ENCODE assay signal across 1 cellular context in genomic region chrX:68912113-68912980, GRCh38.
TF ChIP-seq lines count a peak whose summit lies in the region.

No MANE protein-coding gene starts in this region.

TF ChIP-seq in H1, 55 proteins besides CTCF, POLR2A, EP300 and RAD21:
- TF ChIP-seq RFX5 (IDR thresholded peaks at IDR 0.05; ENCODE audit: borderline replicate concordance, low read depth, low read length) (no peak), ZNF274 (IDR thresholded peaks at IDR 0.05; ENCODE audit: borderline replicate concordance, extremely low read depth, low read length) (no peak), MAFK (IDR thresholded peaks at IDR 0.05; ENCODE audit: low read depth, low read length) (peak; percentile 56; the same call in 1 of the 2 replicates), TEAD4 (IDR thresholded peaks at IDR 0.05; ENCODE audit: low read depth, low read length) (no peak)
